Comparison of ENCODE assay signal across 27 cellular contexts in the genomic region with DNA sequence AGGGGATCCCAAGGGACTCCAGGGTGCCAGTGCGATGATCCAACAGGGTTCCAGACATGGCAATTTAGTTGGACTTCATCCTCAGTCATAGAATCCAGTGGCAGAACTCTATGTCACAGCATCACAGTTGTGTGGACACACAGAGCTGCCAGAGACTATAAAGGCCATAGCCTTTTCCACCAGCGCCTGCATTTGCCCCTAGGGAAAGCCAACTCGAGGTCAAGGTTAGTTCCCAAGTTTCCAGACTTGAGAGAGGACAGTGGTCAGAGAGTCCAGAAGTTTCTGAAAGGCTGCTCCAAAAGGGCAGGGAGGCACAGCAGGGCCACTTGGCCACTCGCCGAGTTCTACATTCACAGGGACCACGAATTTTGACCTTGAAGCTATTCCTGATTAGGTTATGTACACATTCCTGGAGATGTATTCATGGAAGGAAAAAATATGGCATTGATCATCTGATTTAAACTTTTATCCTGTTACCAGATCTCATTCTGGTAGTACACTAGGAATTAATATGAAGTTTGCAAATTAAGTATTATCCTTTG.
"Had no signal": no experiment of that assay in that cellular context is flagged by ENCODE, and none has a peak within 500 bp of the region (broad histone marks: within the 10 kb centered on the region; RNA-seq: fewer than 3 reads in every experiment).

No MANE protein-coding gene starts in this region.

- H3K9me3 ChIP-seq: body of pancreas, esophagus squamous epithelium, gastrocnemius medialis had no signal

- ATAC-seq: activated CD4-positive, CD25-positive, alpha-beta regulatory T cell treated with anti-CD3 and anti-CD28 coated beads, Interleukin-2, amount 50 U/mL, for 24 hours; activated CD8-positive, alpha-beta T cell treated with anti-CD3 and anti-CD28 coated beads for 36 hours; activated T-cell treated with anti-CD3 and anti-CD28 coated beads, Interleukin-2, amount 50 U/mL, for 4 hours; activated T-helper 17 cell treated with anti-CD3 and anti-CD28 coated beads, Interleukin-2, amount 50 U/mL, for 72 hours; body of pancreas; gastrocnemius medialis; T-helper 17 cell had no signal

- H3K27me3 ChIP-seq: body of pancreas, esophagus squamous epithelium, gastrocnemius medialis had no signal

- H3K27ac ChIP-seq: body of pancreas, epithelial cell of prostate, esophagus squamous epithelium, WERI-Rb-1 had no signal

- H3K4me1 ChIP-seq: body of pancreas had no signal

- DNase-seq: activated B cell treated with CpG ODN at 0.5 μM for 24 hours; activated CD4-positive, alpha-beta T cell treated with anti-CD3 and anti-CD28 coated beads for 48 hours; activated CD4-positive, alpha-beta T cell treated with anti-CD3 and anti-CD28 coated beads, Interleukin-2, amount 50 U/mL, for 1 hour; activated CD4-positive, alpha-beta T cell treated with anti-CD3 and anti-CD28 coated beads, Interleukin-2, amount 50 U/mL, for 48 hours; activated CD8-positive, alpha-beta memory T cell treated with anti-CD3 and anti-CD28 coated beads for 24 hours; activated CD8-positive, alpha-beta T cell treated with anti-CD3 and anti-CD28 coated beads for 36 hours; activated effector memory CD4-positive, alpha-beta T cell treated with Interleukin-2 at 50 U/mL for 16 hours; activated gamma-delta T cell treated with Interleukin-2 at 50 U/mL for 16 hours; activated naive CD4-positive, alpha-beta T cell treated with anti-CD3 and anti-CD28 coated beads, Interleukin-2, amount 50 U/mL, for 16 hours; activated naive CD4-positive, alpha-beta T cell treated with Interleukin-2 at 50 U/mL for 16 hours; activated T-cell treated with anti-CD3 and anti-CD28 coated beads, Interleukin-2, amount 50 U/mL, for 4 hours; amniotic stem cell; anterior cingulate cortex; caudate nucleus; effector CD8-positive, alpha-beta T cell; esophagus squamous epithelium; foreskin fibroblast; gastrocnemius medialis; glutamatergic neuron; T-helper 1 cell; T-helper 17 cell; T1000; WERI-Rb-1 had no signal

- H3K36me3 ChIP-seq: esophagus squamous epithelium, gastrocnemius medialis, WERI-Rb-1 had no signal

- H3K4me3 ChIP-seq: body of pancreas, esophagus squamous epithelium, gastrocnemius medialis had no signal
